1 cellular context compared by ENCODE assay signal in the genomic region with DNA sequence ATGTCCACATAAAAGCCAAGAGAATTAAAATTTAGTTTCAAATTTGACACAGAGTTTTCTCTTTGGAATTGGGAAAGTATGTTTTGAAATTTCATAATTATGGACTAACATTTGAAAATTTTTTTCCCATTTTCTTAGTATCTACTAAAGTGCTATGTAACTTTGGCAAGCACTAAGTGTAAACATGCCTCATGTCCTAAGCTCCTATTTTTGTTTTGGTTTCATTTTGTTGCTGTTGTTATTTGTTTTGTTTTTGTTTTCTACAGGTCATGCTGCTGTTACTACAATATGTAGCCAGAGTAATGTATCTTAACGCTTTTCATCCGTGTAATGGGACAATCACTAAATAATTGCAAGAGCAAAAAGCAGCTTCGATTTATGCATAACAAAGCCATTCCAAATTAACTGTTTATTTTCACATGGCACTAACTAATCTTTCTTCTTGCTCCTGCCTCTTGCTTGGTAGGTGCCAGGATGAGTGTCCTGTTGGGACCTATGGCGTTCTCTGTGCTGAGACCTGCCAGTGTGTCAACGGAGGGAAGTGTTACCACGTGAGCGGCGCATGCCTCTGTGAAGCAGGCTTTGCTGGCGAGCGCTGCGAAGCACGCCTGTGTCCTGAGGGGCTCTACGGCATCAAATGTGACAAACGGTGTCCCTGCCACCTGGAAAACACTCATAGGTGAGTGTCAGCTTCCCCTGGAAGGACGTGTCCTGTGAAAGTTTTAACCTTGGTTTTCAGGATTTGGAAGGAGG.
TF ChIP-seq lines count a peak whose summit lies in the region.

No MANE protein-coding gene starts in this region.

TF ChIP-seq in GM23338, 12 proteins besides CTCF, POLR2A, EP300 and RAD21 (continued from another document):
- TF ChIP-seq, protein P1, sequence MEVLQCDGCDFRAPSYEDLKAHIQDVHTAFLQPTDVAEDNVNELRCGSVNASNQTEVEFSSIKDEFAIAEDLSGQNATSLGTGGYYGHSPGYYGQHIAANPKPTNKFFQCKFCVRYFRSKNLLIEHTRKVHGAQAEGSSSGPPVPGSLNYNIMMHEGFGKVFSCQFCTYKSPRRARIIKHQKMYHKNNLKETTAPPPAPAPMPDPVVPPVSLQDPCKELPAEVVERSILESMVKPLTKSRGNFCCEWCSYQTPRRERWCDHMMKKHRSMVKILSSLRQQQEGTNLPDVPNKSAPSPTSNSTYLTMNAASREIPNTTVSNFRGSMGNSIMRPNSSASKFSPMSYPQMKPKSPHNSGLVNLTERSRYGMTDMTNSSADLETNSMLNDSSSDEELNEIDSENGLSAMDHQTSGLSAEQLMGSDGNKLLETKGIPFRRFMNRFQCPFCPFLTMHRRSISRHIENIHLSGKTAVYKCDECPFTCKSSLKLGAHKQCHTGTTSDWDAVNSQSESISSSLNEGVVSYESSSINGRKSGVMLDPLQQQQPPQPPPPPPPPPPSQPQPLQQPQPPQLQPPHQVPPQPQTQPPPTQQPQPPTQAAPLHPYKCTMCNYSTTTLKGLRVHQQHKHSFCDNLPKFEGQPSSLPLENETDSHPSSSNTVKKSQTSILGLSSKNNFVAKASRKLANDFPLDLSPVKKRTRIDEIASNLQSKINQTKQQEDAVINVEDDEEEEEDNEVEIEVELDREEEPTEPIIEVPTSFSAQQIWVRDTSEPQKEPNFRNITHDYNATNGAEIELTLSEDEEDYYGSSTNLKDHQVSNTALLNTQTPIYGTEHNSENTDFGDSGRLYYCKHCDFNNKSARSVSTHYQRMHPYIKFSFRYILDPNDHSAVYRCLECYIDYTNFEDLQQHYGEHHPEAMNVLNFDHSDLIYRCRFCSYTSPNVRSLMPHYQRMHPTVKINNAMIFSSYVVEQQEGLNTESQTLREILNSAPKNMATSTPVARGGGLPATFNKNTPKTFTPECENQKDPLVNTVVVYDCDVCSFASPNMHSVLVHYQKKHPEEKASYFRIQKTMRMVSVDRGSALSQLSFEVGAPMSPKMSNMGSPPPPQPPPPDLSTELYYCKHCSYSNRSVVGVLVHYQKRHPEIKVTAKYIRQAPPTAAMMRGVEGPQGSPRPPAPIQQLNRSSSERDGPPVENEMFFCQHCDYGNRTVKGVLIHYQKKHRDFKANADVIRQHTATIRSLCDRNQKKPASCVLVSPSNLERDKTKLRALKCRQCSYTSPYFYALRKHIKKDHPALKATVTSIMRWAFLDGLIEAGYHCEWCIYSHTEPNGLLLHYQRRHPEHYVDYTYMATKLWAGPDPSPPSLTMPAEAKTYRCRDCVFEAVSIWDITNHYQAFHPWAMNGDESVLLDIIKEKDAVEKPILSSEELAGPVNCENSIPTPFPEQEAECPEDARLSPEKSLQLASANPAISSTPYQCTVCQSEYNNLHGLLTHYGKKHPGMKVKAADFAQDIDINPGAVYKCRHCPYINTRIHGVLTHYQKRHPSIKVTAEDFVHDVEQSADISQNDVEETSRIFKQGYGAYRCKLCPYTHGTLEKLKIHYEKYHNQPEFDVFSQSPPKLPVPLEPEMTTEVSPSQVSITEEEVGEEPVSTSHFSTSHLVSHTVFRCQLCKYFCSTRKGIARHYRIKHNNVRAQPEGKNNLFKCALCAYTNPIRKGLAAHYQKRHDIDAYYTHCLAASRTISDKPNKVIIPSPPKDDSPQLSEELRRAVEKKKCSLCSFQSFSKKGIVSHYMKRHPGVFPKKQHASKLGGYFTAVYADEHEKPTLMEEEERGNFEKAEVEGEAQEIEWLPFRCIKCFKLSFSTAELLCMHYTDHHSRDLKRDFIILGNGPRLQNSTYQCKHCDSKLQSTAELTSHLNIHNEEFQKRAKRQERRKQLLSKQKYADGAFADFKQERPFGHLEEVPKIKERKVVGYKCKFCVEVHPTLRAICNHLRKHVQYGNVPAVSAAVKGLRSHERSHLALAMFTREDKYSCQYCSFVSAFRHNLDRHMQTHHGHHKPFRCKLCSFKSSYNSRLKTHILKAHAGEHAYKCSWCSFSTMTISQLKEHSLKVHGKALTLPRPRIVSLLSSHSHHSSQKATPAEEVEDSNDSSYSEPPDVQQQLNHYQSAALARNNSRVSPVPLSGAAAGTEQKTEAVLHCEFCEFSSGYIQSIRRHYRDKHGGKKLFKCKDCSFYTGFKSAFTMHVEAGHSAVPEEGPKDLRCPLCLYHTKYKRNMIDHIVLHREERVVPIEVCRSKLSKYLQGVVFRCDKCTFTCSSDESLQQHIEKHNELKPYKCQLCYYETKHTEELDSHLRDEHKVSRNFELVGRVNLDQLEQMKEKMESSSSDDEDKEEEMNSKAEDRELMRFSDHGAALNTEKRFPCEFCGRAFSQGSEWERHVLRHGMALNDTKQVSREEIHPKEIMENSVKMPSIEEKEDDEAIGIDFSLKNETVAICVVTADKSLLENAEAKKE (CRISPR knock-in tag; IDR thresholded peaks at IDR 0.05): no peak
